Comparison of ENCODE assay signal across 19 cellular contexts in genomic region chr17:21066394-21066793, GRCh38. TPM values are rescaled to one million over a fixed set of nuclear protein-coding genes. Genes with fewer than 3 reads are reported as not detected.
A peak's percentile ranks its signal among the peaks of the same experiment; 100 is the strongest.
DNase-seq lines count a peak whose midpoint lies in the region; ATAC-seq lines count a peak whose summit lies in the region.
"Had no signal": no experiment of that assay in that cellular context is flagged by ENCODE, and none has a peak within 500 bp of the region (broad histone marks: within the 10 kb centered on the region; RNA-seq: fewer than 3 reads in every experiment).

No MANE protein-coding gene starts in this region.

- no peaks in the 10 kb centered on the region for H3K9me3 ChIP-seq in right cardiac atrium (ENCODE audit: control insufficient read depth, low read length)

- H3K27ac ChIP-seq in right cardiac atrium (ENCODE audit: low read length): no peak overlapping the region
- H3K27ac ChIP-seq: C4-2B, HL-60, KMS-11 had no signal

- DNase-seq in AG08395 (ENCODE audit: low spot score): peak; percentile 46
- DNase-seq in GM03348 (ENCODE audit: low spot score): peak; percentile 37
- DNase-seq in RPMI7951 (ENCODE audit: low read depth): peak; percentile 78
- peak; percentile 88 for DNase-seq in myocyte (ENCODE audit: low read depth)
- no peak for DNase-seq in right cardiac atrium
- DNase-seq: DMS53, GDM1, GOT3, HFFc6, NCI-H1105 treated with DMSO at 0.1 percent for 48 hours, NCI-H187 treated with DMSO at 0.1 percent for 48 hours, NCI-H2171, NCI-H510A, T-helper 1 cell had no signal

- ATAC-seq in GM18511 (IDR thresholded peaks at IDR 0.05; ENCODE audit: unreplicated experiment): no peak
- no peak for ATAC-seq in GM21528 (IDR thresholded peaks at IDR 0.05; ENCODE audit: low FRiP score, unreplicated experiment)
- no peak for ATAC-seq in right cardiac atrium

- no peak overlapping the region for H3K4me3 ChIP-seq in right cardiac atrium (ENCODE audit: low read length)

- intact Hi-C loops in right cardiac atrium (cut with DNase I): no loop called here

- no peaks in the 10 kb centered on the region for H3K27me3 ChIP-seq in right cardiac atrium (ENCODE audit: control insufficient read depth, insufficient read depth)

- no peaks in the 10 kb centered on the region for H3K4me1 ChIP-seq in right cardiac atrium (ENCODE audit: control insufficient read depth, insufficient read depth, low read length)

- WGBS in right cardiac atrium: 80% methylated on average over 2 of the region's 2 CpGs

RNA-seq across cellular contexts. Expression of gene USP22, which starts 23.6 kb away (rescaled TPM):
- 133 and 152 TPM in 2 replicates for total RNA-seq in RPMI7951 (2014; rRNA removed; shearing (Covaris generic))
- total RNA-seq in myocyte (268 and 312 TPM in 2 replicates), right cardiac atrium (100 to 1,000 TPM; 155 to 175 (median 168) TPM)
- 169 TPM for polyA plus RNA-seq in myocyte (2012)
- 52.2 TPM for polyA plus RNA-seq in right cardiac atrium

Comparison
In these comparisons a context has a peak if more than half of its experiments do, and no peak if none do; other contexts are left out.
1. DNase-seq: peak in AG08395 (single experiment), GM03348 (single experiment), RPMI7951 (single experiment) and myocyte (single experiment); none in right cardiac atrium (0 of 3).